ENCODE assay signal across 1 cellular context in genomic region chr10:97788552-97789442, GRCh38.
TF ChIP-seq lines count a peak whose summit lies in the region.

No MANE protein-coding gene starts in this region.

TF ChIP-seq in HepG2, 621 proteins besides CTCF, POLR2A, EP300 and RAD21:
- TF ChIP-seq PBX2 (CRISPR knock-in tag; IDR thresholded peaks at IDR 0.05) (no peak), HOXA5 (CRISPR knock-in tag; IDR thresholded peaks at IDR 0.05) (0 out of 2 replicates have a peak, but pooled peaks have one; percentile 36), DR1 (CRISPR knock-in tag; IDR thresholded peaks at IDR 0.05) (0 out of 2 replicates have a peak, but pooled peaks have one; percentile 28), NR2C2 (CRISPR knock-in tag; IDR thresholded peaks at IDR 0.05; ENCODE audit: borderline replicate concordance) (no peak), PATZ1 (CRISPR knock-in tag; IDR thresholded peaks at IDR 0.05) (0 out of 2 replicates have a peak, but pooled peaks have one; percentile 29)
